ENCODE assay signal across 24 cellular contexts in genomic region chr13:96768524-96768923, GRCh38.
A peak's percentile ranks its signal among the peaks of the same experiment; 100 is the strongest.
DNase-seq lines count a peak whose midpoint lies in the region; TF ChIP-seq lines count a peak whose summit lies in the region.
"Had no signal": no experiment of that assay in that cellular context is flagged by ENCODE, and none has a peak within 500 bp of the region (broad histone marks: within the 10 kb centered on the region; RNA-seq: fewer than 3 reads in every experiment).

No MANE protein-coding gene starts in this region.

- H3K4me3 ChIP-seq in HUES64 (ENCODE audit: low read length) (no peak overlapping the region), fibroblast of mammary gland (ENCODE audit: control insufficient read depth, low read depth, low read length) (no peak overlapping the region), mesodermal cell (ENCODE audit: extremely low read depth, insufficient read depth, low read length, poor library complexity, severe bottlenecking) (no peak overlapping the region)
- H3K4me3 ChIP-seq: HAP-1, SJSA1 had no signal

- H3K4me1 ChIP-seq in HUES64 (ENCODE audit: insufficient read depth, low read length) (peaks cover 33% of the 10 kb centered on the region), mesodermal cell (ENCODE audit: control insufficient read depth, insufficient read depth, low read length, poor library complexity, severe bottlenecking) (peaks cover 15% of the 10 kb centered on the region)
- H3K4me1 ChIP-seq: Caco-2, SJSA1 had no signal

- H3K9ac ChIP-seq in HUES64 (ENCODE audit: low read depth, low read length) = 0 out of 2 replicates have a peak overlapping the region, but pooled peaks have one; percentile 2

- H3K27me3 ChIP-seq in HUES64 (ENCODE audit: insufficient read depth, low read length) = no peaks in the 10 kb centered on the region
- H3K27me3 ChIP-seq: SJSA1 had no signal

- H3K9me3 ChIP-seq in HUES64 (ENCODE audit: insufficient read depth, low read depth, low read length) (no peaks in the 10 kb centered on the region), mesodermal cell (ENCODE audit: control insufficient read depth, low read length) (no peaks in the 10 kb centered on the region)
- H3K9me3 ChIP-seq: Caco-2, HAP-1, SJSA1 had no signal

- H3K27ac ChIP-seq in HUES64 (ENCODE audit: low read depth, low read length) = peak overlapping the region; percentile 40; the same call in 1 of the 2 replicates
- peak overlapping the region; percentile 57 for H3K27ac ChIP-seq in mesodermal cell (ENCODE audit: low read depth, low read length, severe bottlenecking)
- H3K27ac ChIP-seq: HL-60, SJSA1 had no signal

- no peaks in the 10 kb centered on the region for H3K36me3 ChIP-seq in HUES64 (ENCODE audit: insufficient read depth, low read length)
- H3K36me3 ChIP-seq in mesodermal cell (ENCODE audit: control insufficient read depth, insufficient read depth, low read length) = no peaks in the 10 kb centered on the region
- H3K36me3 ChIP-seq: HAP-1, SJSA1 had no signal

- DNase-seq in fibroblast of mammary gland (ENCODE audit: low read depth) (peak; percentile 10), NCI-H1092 (lab: John Stamatoyannopoulos, UW) (no peak), inferior parietal cortex (ENCODE audit: extremely low spot score) (no peak), ureter (ENCODE audit: low spot score) (no peak), pons (ENCODE audit: low spot score) (no peak)
- DNase-seq: C1 segment of cervical spinal cord; Caco-2; CD8-positive, alpha-beta T cell; DMS79; NCI-H1092 treated with DMSO at 0.1 percent for 48 hours; NCI-H1436; NCI-H187; NCI-H2081 treated with DMSO at 0.1 percent for 48 hours; NCI-H2171; NCI-H226; NCI-H510A; NCI-H69; Right ventricle myocardium superior; RPMI8226 had no signal

- 84% methylated on average over 6 of the region's 6 CpGs for WGBS in HUES64
- WGBS in mesodermal cell (ENCODE audit: insufficient coverage in 2 of 2), 2 experiments = 72 to 80% methylated on average over 5 to 6 of the region's 6 CpGs

- TF ChIP-seq CTCF in fibroblast of mammary gland (conservative IDR thresholded peaks at IDR 0.05; ENCODE audit: control insufficient read depth, insufficient read depth, low read depth, low read length) = no peak
